ENCODE assay signal across 9 cellular contexts in genomic region chr19:55673889-55674288, GRCh38. TPM values are rescaled to one million over a fixed set of nuclear protein-coding genes. Genes with fewer than 3 reads are reported as not detected.
A peak's percentile ranks its signal among the peaks of the same experiment; 100 is the strongest.
DNase-seq lines count a peak whose midpoint lies in the region; ATAC-seq and TF ChIP-seq lines count a peak whose summit lies in the region.
"Had no signal": no experiment of that assay in that cellular context is flagged by ENCODE, and none has a peak within 500 bp of the region (broad histone marks: within the 10 kb centered on the region; RNA-seq: fewer than 3 reads in every experiment).

No MANE protein-coding gene starts in this region.

- CTCF ChIA-PET in CD4-positive, alpha-beta memory T cell (lab: Charles Lee; ENCODE audit: partially characterized antibody) = interaction anchor here (1.3 kb wide), 1 partner anchor 16 kb away, joined by 4 read pairs; no protein-coding TSS in a partner anchor
- CTCF ChIA-PET in naive thymus-derived CD4-positive, alpha-beta T cell (lab: Charles Lee) = interaction anchor here (0.7 to 1.0 kb wide), 3 partner anchors 17 to 47 kb away, joined by 3 to 5 read pairs (median 3); no protein-coding TSS in a partner anchor

- peak overlapping the region; percentile 41 for H3K27ac ChIP-seq in CD4-positive, alpha-beta memory T cell (ENCODE audit: low read depth, low read length)
- H3K27ac ChIP-seq in HUES6 (ENCODE audit: low read depth, low read length) (peak overlapping the region; percentile 39; the same call in 1 of the 2 replicates), thyroid gland (no peak overlapping the region), foreskin keratinocyte (no peak overlapping the region)
- peak overlapping the region; percentile 84 for H3K27ac ChIP-seq in naive thymus-derived CD4-positive, alpha-beta T cell (ENCODE audit: low read depth, low read length)

- H3K36me3 ChIP-seq in CD4-positive, alpha-beta memory T cell (ENCODE audit: insufficient read depth, low read length) = peaks cover 35% of the 10 kb centered on the region
- peaks cover 44% of the 10 kb centered on the region for H3K36me3 ChIP-seq in HUES6 (ENCODE audit: control insufficient read depth, insufficient read depth, low read length)
- H3K36me3 ChIP-seq in naive thymus-derived CD4-positive, alpha-beta T cell (ENCODE audit: control insufficient read depth in 2 of 3, insufficient read depth in 3 of 3, low read length in 3 of 3) = peaks cover 5 to 58% (median 15%) of the 10 kb centered on the region in 3 experiments
- H3K36me3 ChIP-seq in thyroid gland = peaks cover 29 to 32% of the 10 kb centered on the region in 2 donors

- TF ChIP-seq CTCF in thyroid gland (IDR thresholded peaks at IDR 0.05) (no peak), foreskin keratinocyte (conservative IDR thresholded peaks at IDR 0.05) (no peak)

- POLR2A ChIA-PET in CD4-positive, alpha-beta memory T cell (lab: Charles Lee; ENCODE audit: partially characterized antibody) = interaction anchor here (1.0 to 2.3 kb wide), 3 partner anchors 17 to 41 kb away, joined by 3 to 17 read pairs (median 7); partner anchors contain the start of gene U2AF2
- POLR2A ChIA-PET in naive thymus-derived CD4-positive, alpha-beta T cell (lab: Charles Lee) = interaction anchor here (1.1 to 1.2 kb wide), 2 partner anchors 17 to 19 kb away, joined by 5 to 6 read pairs; partner anchors contain the start of gene U2AF2

- peak overlapping the region; percentile 73 to 96 (median 92) for H3K27ac Mint-ChIP-seq in CD4-positive, alpha-beta memory T cell
- peak overlapping the region; percentile 58 for H3K27ac Mint-ChIP-seq in activated naive CD8-positive, alpha-beta T cell treated with anti-CD3 and anti-CD28 coated beads for 36 hours
- peak overlapping the region in 7 of 9 donors; percentile 24 to 93 (median 73) for H3K27ac Mint-ChIP-seq in naive thymus-derived CD4-positive, alpha-beta T cell

- no peak for ATAC-seq in naive thymus-derived CD4-positive, alpha-beta T cell
- ATAC-seq in foreskin keratinocyte = no peak

- no peak for TF ChIP-seq POLR2A in thyroid gland (IDR thresholded peaks at IDR 0.05)
- no peak for TF ChIP-seq POLR2A in erythroblast (IDR thresholded peaks at IDR 0.05; ENCODE audit: low read length)

- H3K9ac ChIP-seq in HUES6 (ENCODE audit: low read length) = peak overlapping the region; percentile 81

- H3K4me1 ChIP-seq in CD4-positive, alpha-beta memory T cell (ENCODE audit: insufficient read depth, low read length) = peaks cover 54% of the 10 kb centered on the region
- H3K4me1 ChIP-seq in HUES6 (ENCODE audit: control insufficient read depth, insufficient read depth, low read length) (peaks cover 33% of the 10 kb centered on the region), thyroid gland (peaks cover 21 to 25% of the 10 kb centered on the region in 2 donors), foreskin keratinocyte (peaks cover 12% of the 10 kb centered on the region)
- peaks cover 26 to 31% of the 10 kb centered on the region in 2 donors for H3K4me1 ChIP-seq in naive thymus-derived CD4-positive, alpha-beta T cell (ENCODE audit: control insufficient read depth in 2 of 2, insufficient read depth in 2 of 2, low read length in 2 of 2)

- 79 to 93% methylated on average over 9 to 13 of the region's 15 CpGs for WGBS in thyroid gland, 2 donors

- H3K4me1 Mint-ChIP-seq in CD4-positive, alpha-beta memory T cell = peaks cover 29 to 72% (median 49%) of the 10 kb centered on the region in 4 donors
- peaks cover 65% of the 10 kb centered on the region for H3K4me1 Mint-ChIP-seq in activated naive CD8-positive, alpha-beta T cell treated with anti-CD3 and anti-CD28 coated beads for 36 hours
- peaks cover 41 to 65% (median 54%) of the 10 kb centered on the region in 7 donors for H3K4me1 Mint-ChIP-seq in naive thymus-derived CD4-positive, alpha-beta T cell

- H3K4me3 ChIP-seq in CD4-positive, alpha-beta memory T cell (ENCODE audit: low read length in 2 of 2) = no peak overlapping the region
- H3K4me3 ChIP-seq in HUES6 (ENCODE audit: low read depth, low read length) (peak overlapping the region; percentile 79), thyroid gland (replicated peaks in 1 of 3) (no peak overlapping the region)
- H3K4me3 ChIP-seq in naive thymus-derived CD4-positive, alpha-beta T cell (ENCODE audit: low read length) = no peak overlapping the region

- DNase-seq in CD4-positive, alpha-beta memory T cell = no peak
- DNase-seq in activated naive CD8-positive, alpha-beta T cell treated with anti-CD3 and anti-CD28 coated beads for 36 hours = no peak
- no peak for DNase-seq in naive thymus-derived CD4-positive, alpha-beta T cell
- no peak for DNase-seq in thyroid gland
- DNase-seq in foreskin keratinocyte = no peak
- no peak for DNase-seq in NOMO-1 (lab: John Stamatoyannopoulos, UW; ENCODE audit: unreplicated experiment in 2 of 2)
- no peak for DNase-seq in erythroblast (lab: John Stamatoyannopoulos, UW)
- DNase-seq: left cardiac atrium had no signal

- H3K27me3 Mint-ChIP-seq in CD4-positive, alpha-beta memory T cell = no peaks in the 10 kb centered on the region
- no peaks in the 10 kb centered on the region for H3K27me3 Mint-ChIP-seq in activated naive CD8-positive, alpha-beta T cell treated with anti-CD3 and anti-CD28 coated beads for 36 hours
- H3K27me3 Mint-ChIP-seq in naive thymus-derived CD4-positive, alpha-beta T cell = no peaks in the 10 kb centered on the region

- H3K36me3 Mint-ChIP-seq in CD4-positive, alpha-beta memory T cell = peaks cover 29 to 59% of the 10 kb centered on the region in 2 donors
- H3K36me3 Mint-ChIP-seq in activated naive CD8-positive, alpha-beta T cell treated with anti-CD3 and anti-CD28 coated beads for 36 hours = peaks cover 34% of the 10 kb centered on the region
- H3K36me3 Mint-ChIP-seq in naive thymus-derived CD4-positive, alpha-beta T cell = peaks cover 0 to 24% (median 4%) of the 10 kb centered on the region in 5 donors

- intact Hi-C loops in CD4-positive, alpha-beta memory T cell (cut with micrococcal nuclease) = loop anchor here (2.0 kb wide), 1 partner anchor 75 kb away; the partner anchor contains the start of gene FIZ1
- intact Hi-C loops in naive thymus-derived CD4-positive, alpha-beta T cell (cut with micrococcal nuclease) = no loop called here
- intact Hi-C loops in thyroid gland (cut with DNase I) = no loop called here

- peak overlapping the region in 7 of 8 donors; percentile 13 to 65 (median 35) for H3K4me3 Mint-ChIP-seq in CD4-positive, alpha-beta memory T cell
- H3K4me3 Mint-ChIP-seq in activated naive CD8-positive, alpha-beta T cell treated with anti-CD3 and anti-CD28 coated beads for 36 hours = peak overlapping the region; percentile 14
- H3K4me3 Mint-ChIP-seq in naive thymus-derived CD4-positive, alpha-beta T cell = peak overlapping the region in 8 of 10 donors; percentile 2 to 59 (median 30)

- no peaks in the 10 kb centered on the region for H3K9me3 ChIP-seq in CD4-positive, alpha-beta memory T cell (ENCODE audit: control insufficient read depth in 1 of 2, low read length in 2 of 2)
- H3K9me3 ChIP-seq in HUES6 (ENCODE audit: control insufficient read depth, insufficient read depth, low read depth, low read length) (no peaks in the 10 kb centered on the region), thyroid gland (no peaks in the 10 kb centered on the region)
- no peaks in the 10 kb centered on the region for H3K9me3 ChIP-seq in naive thymus-derived CD4-positive, alpha-beta T cell (ENCODE audit: control insufficient read depth in 2 of 3, low read length in 3 of 3)

- H3K9me3 Mint-ChIP-seq in CD4-positive, alpha-beta memory T cell = peaks cover 0 to 1% (median 0%) of the 10 kb centered on the region in 8 donors
- H3K9me3 Mint-ChIP-seq in activated naive CD8-positive, alpha-beta T cell treated with anti-CD3 and anti-CD28 coated beads for 36 hours = no peaks in the 10 kb centered on the region
- no peaks in the 10 kb centered on the region for H3K9me3 Mint-ChIP-seq in naive thymus-derived CD4-positive, alpha-beta T cell

- no peaks in the 10 kb centered on the region for H3K27me3 ChIP-seq in CD4-positive, alpha-beta memory T cell (ENCODE audit: insufficient read depth, low read length)
- H3K27me3 ChIP-seq in HUES6 (ENCODE audit: control insufficient read depth, insufficient read depth, low read length) (no peaks in the 10 kb centered on the region), thyroid gland (no peaks in the 10 kb centered on the region), foreskin keratinocyte (no peaks in the 10 kb centered on the region)
- no peaks in the 10 kb centered on the region for H3K27me3 ChIP-seq in naive thymus-derived CD4-positive, alpha-beta T cell (ENCODE audit: control insufficient read depth in 2 of 2, insufficient read depth in 2 of 2, low read length in 2 of 2)

RNA-seq across cellular contexts. Expression of gene EPN1, which starts 1.1 kb away (rescaled TPM):
- total RNA-seq in CD4-positive, alpha-beta memory T cell = 10 to 100 TPM; 53.9 to 56.9 TPM
- 10 to 100 TPM in 1 of 2 donors, 1 to 10 TPM in 1; 3.9 to 15.6 TPM for polyA plus RNA-seq in CD4-positive, alpha-beta memory T cell
- 10 to 100 TPM; 37.1 to 39.5 TPM for total RNA-seq in activated naive CD8-positive, alpha-beta T cell treated with anti-CD3 and anti-CD28 coated beads for 36 hours
- 10 to 100 TPM; 45.2 to 67.1 (median 52.2) TPM for total RNA-seq in naive thymus-derived CD4-positive, alpha-beta T cell
- polyA plus RNA-seq in naive thymus-derived CD4-positive, alpha-beta T cell = 10 to 100 TPM in 1 of 2 donors, 1 to 10 TPM in 1; 9.2 to 20.4 TPM
- total RNA-seq in thyroid gland (100 to 1,000 TPM in 1 of 4 donors, 10 to 100 TPM in 3; 34.8 to 102 (median 72.2) TPM), foreskin keratinocyte (90.8 and 95.3 TPM in 2 replicates)
- polyA plus RNA-seq in foreskin keratinocyte = 139 and 144 TPM in 2 replicates

RNA-seq across cellular contexts. Expression of gene U2AF2, which starts 19.1 kb away (rescaled TPM):
- 100 to 1,000 TPM; 256 to 259 TPM for total RNA-seq in CD4-positive, alpha-beta memory T cell
- 10 to 100 TPM in 1 of 2 donors, 1 to 10 TPM in 1; 1.3 to 14.3 TPM for polyA plus RNA-seq in CD4-positive, alpha-beta memory T cell
- total RNA-seq in activated naive CD8-positive, alpha-beta T cell treated with anti-CD3 and anti-CD28 coated beads for 36 hours = 100 to 1,000 TPM; 341 to 345 TPM
- 100 to 1,000 TPM; 253 to 284 (median 266) TPM for total RNA-seq in naive thymus-derived CD4-positive, alpha-beta T cell
- 1 to 10 TPM; 5.7 to 9.8 TPM for polyA plus RNA-seq in naive thymus-derived CD4-positive, alpha-beta T cell
- total RNA-seq in thyroid gland = 100 to 1,000 TPM in 1 of 4 donors, 10 to 100 TPM in 3; 68.4 to 115 (median 85.7) TPM
- 166 and 198 TPM in 2 replicates for total RNA-seq in foreskin keratinocyte
- 158 and 176 TPM in 2 replicates for polyA plus RNA-seq in foreskin keratinocyte

RNA-seq across cellular contexts. Expression of gene CCDC106, which starts 25.9 kb away (rescaled TPM):
- total RNA-seq in CD4-positive, alpha-beta memory T cell = 1 to 10 TPM; 1.2 to 1.5 TPM
- under 1 TPM; 0.47 to 0.69 TPM for polyA plus RNA-seq in CD4-positive, alpha-beta memory T cell
- 10 to 100 TPM; 10.9 to 12.0 TPM for total RNA-seq in activated naive CD8-positive, alpha-beta T cell treated with anti-CD3 and anti-CD28 coated beads for 36 hours
- 1 to 10 TPM; 3.4 to 9.6 (median 4.0) TPM for total RNA-seq in naive thymus-derived CD4-positive, alpha-beta T cell
- polyA plus RNA-seq in naive thymus-derived CD4-positive, alpha-beta T cell = 1 to 10 TPM; 2.1 to 2.7 TPM
- total RNA-seq in thyroid gland (10 to 100 TPM; 11.2 to 23.2 (median 20.7) TPM), foreskin keratinocyte (4.7 and 6.1 TPM in 2 replicates)
- polyA plus RNA-seq in foreskin keratinocyte = 7.9 and 9.3 TPM in 2 replicates

RNA-seq across cellular contexts. Expression of gene ZNF581, which starts 30.4 kb away (rescaled TPM):
- total RNA-seq in CD4-positive, alpha-beta memory T cell = 10 to 100 TPM; 21.2 to 23.4 TPM
- polyA plus RNA-seq in CD4-positive, alpha-beta memory T cell = 10 to 100 TPM; 22.5 to 28.5 TPM
- 10 to 100 TPM; 39.9 to 42.3 TPM for total RNA-seq in activated naive CD8-positive, alpha-beta T cell treated with anti-CD3 and anti-CD28 coated beads for 36 hours
- total RNA-seq in naive thymus-derived CD4-positive, alpha-beta T cell = 10 to 100 TPM; 27.0 to 35.8 (median 32.1) TPM
- polyA plus RNA-seq in naive thymus-derived CD4-positive, alpha-beta T cell = 10 to 100 TPM; 36.7 to 39.5 TPM
- total RNA-seq in thyroid gland (10 to 100 TPM; 11.1 to 23.9 (median 15.8) TPM), foreskin keratinocyte (21.6 and 22.1 TPM in 2 replicates)
- 28.0 and 30.5 TPM in 2 replicates for polyA plus RNA-seq in foreskin keratinocyte

RNA-seq across cellular contexts. Expression of gene ZNF580, which starts 33.1 kb away (rescaled TPM):
- 100 to 1,000 TPM in 1 of 2 experiments, 10 to 100 TPM in 1; 92.7 to 105 TPM for total RNA-seq in CD4-positive, alpha-beta memory T cell
- polyA plus RNA-seq in CD4-positive, alpha-beta memory T cell = 10 to 100 TPM in 1 of 2 donors, 1 to 10 TPM in 1; 7.2 to 17.8 TPM
- 10 to 100 TPM; 29.6 to 30.6 TPM for total RNA-seq in activated naive CD8-positive, alpha-beta T cell treated with anti-CD3 and anti-CD28 coated beads for 36 hours
- total RNA-seq in naive thymus-derived CD4-positive, alpha-beta T cell = 100 to 1,000 TPM in 2 of 5 experiments, 10 to 100 TPM in 3; 45.2 to 109 (median 65.3) TPM
- polyA plus RNA-seq in naive thymus-derived CD4-positive, alpha-beta T cell = 10 to 100 TPM; 14.6 to 20.4 TPM
- total RNA-seq in thyroid gland (10 to 100 TPM; 29.9 to 61.1 (median 44.8) TPM), foreskin keratinocyte (9.8 and 11.2 TPM in 2 replicates)
- 20.4 and 23.2 TPM in 2 replicates for polyA plus RNA-seq in foreskin keratinocyte

Comparison
In these comparisons a context has a peak if more than half of its experiments do, and no peak if none do; other contexts are left out.
1. H3K27ac ChIP-seq: peak in CD4-positive, alpha-beta memory T cell (single experiment), HUES6 (single experiment) and naive thymus-derived CD4-positive, alpha-beta T cell (single experiment); none in thyroid gland (0 of 3) and foreskin keratinocyte (single experiment).
2. Peak in every context shown above with its lines, with median percentiles within 50 percentile points of each other: H3K27ac Mint-ChIP-seq and H3K4me3 Mint-ChIP-seq.